ENCODE assay signal across 16 cellular contexts in genomic region chr3:17420668-17421067, GRCh38.
A peak's percentile ranks its signal among the peaks of the same experiment; 100 is the strongest.
DNase-seq lines count a peak whose midpoint lies in the region; ATAC-seq and TF ChIP-seq lines count a peak whose summit lies in the region.
"Had no signal": no experiment of that assay in that cellular context is flagged by ENCODE, and none has a peak within 500 bp of the region (broad histone marks: within the 10 kb centered on the region; RNA-seq: fewer than 3 reads in every experiment).

No MANE protein-coding gene starts in this region.

- no peaks in the 10 kb centered on the region for H3K36me3 Mint-ChIP-seq in activated CD4-positive, alpha-beta T cell treated with anti-CD3 and anti-CD28 coated beads, Interleukin-2, amount 10 ng/mL, durations not matched to agents 24 days and 14 days (ENCODE audit: low read depth)

- no peak for TF ChIP-seq CTCF in coronary artery (IDR thresholded peaks at IDR 0.05)
- TF ChIP-seq CTCF in right atrium auricular region (IDR thresholded peaks at IDR 0.05): no peak
- TF ChIP-seq CTCF in ovary (IDR thresholded peaks at IDR 0.05): no peak

- H3K27ac ChIP-seq in coronary artery (no peak overlapping the region), right atrium auricular region (no peak overlapping the region), ovary (no peak overlapping the region)
- H3K27ac ChIP-seq: esophagus squamous epithelium had no signal

- peak; percentile 84 for ATAC-seq in left lobe of liver
- ATAC-seq: HCT116, SK-N-SH treated with all-trans-retinoic acid at 6 μM for 48 hours had no signal

- H3K4me1 Mint-ChIP-seq in activated CD4-positive, alpha-beta T cell treated with anti-CD3 and anti-CD28 coated beads, Interleukin-2, amount 10 ng/mL, durations not matched to agents 24 days and 14 days: no peaks in the 10 kb centered on the region
- H3K4me1 Mint-ChIP-seq: memory B cell, neural crest cell had no signal

- H3K4me1 ChIP-seq in right atrium auricular region (no peaks in the 10 kb centered on the region), ovary (ENCODE audit: insufficient read depth) (peaks cover 1% of the 10 kb centered on the region)
- H3K4me1 ChIP-seq: esophagus squamous epithelium had no signal

- H3K27me3 ChIP-seq in right atrium auricular region (no peaks in the 10 kb centered on the region), ovary (no peaks in the 10 kb centered on the region)
- H3K27me3 ChIP-seq: esophagus squamous epithelium had no signal

- H3K36me3 ChIP-seq in right atrium auricular region: no peaks in the 10 kb centered on the region
- no peaks in the 10 kb centered on the region for H3K36me3 ChIP-seq in ovary
- H3K36me3 ChIP-seq: esophagus squamous epithelium had no signal

- no peak for TF ChIP-seq EP300 in ovary (IDR thresholded peaks at IDR 0.05)

- no peaks in the 10 kb centered on the region for H3K27me3 Mint-ChIP-seq in activated CD4-positive, alpha-beta T cell treated with anti-CD3 and anti-CD28 coated beads, Interleukin-2, amount 10 ng/mL, durations not matched to agents 24 days and 14 days
- H3K27me3 Mint-ChIP-seq: memory B cell had no signal

- H3K9me3 ChIP-seq in right atrium auricular region (no peaks in the 10 kb centered on the region), ovary (no peaks in the 10 kb centered on the region)
- H3K9me3 ChIP-seq: esophagus squamous epithelium had no signal

- peak; percentile 8 for DNase-seq in EH (ENCODE audit: low read depth)
- DNase-seq in NCI-H1092 (lab: John Stamatoyannopoulos, UW): peak; percentile 7
- DNase-seq in SHP77 treated with DMSO at 0.1 percent for 48 hours (lab: John Stamatoyannopoulos, UW): peak; percentile 5
- no peak for DNase-seq in left lobe of liver (ENCODE audit: low spot score)
- DNase-seq in activated CD4-positive, alpha-beta T cell treated with anti-CD3 and anti-CD28 coated beads, Interleukin-2, amount 10 ng/mL, durations not matched to agents 24 days and 14 days: no peak
- no peak for DNase-seq in coronary artery (ENCODE audit: low spot score)
- DNase-seq in right atrium auricular region (ENCODE audit: low spot score): no peak
- no peak for DNase-seq in ovary
- DNase-seq: activated CD4-positive, alpha-beta T cell treated with anti-CD3 and anti-CD28 coated beads for 1 hour; esophagus squamous epithelium; NCI-H1694 treated with DMSO at 0.1 percent for 48 hours; NCI-H82 had no signal

- no peak overlapping the region for H3K4me3 Mint-ChIP-seq in activated CD4-positive, alpha-beta T cell treated with anti-CD3 and anti-CD28 coated beads, Interleukin-2, amount 10 ng/mL, durations not matched to agents 24 days and 14 days
- H3K4me3 Mint-ChIP-seq: memory B cell, neural crest cell had no signal

- no peaks in the 10 kb centered on the region for H3K9me3 Mint-ChIP-seq in activated CD4-positive, alpha-beta T cell treated with anti-CD3 and anti-CD28 coated beads, Interleukin-2, amount 10 ng/mL, durations not matched to agents 24 days and 14 days
- H3K9me3 Mint-ChIP-seq: memory B cell had no signal

- H3K27ac Mint-ChIP-seq in activated CD4-positive, alpha-beta T cell treated with anti-CD3 and anti-CD28 coated beads, Interleukin-2, amount 10 ng/mL, durations not matched to agents 24 days and 14 days: no peak overlapping the region
- H3K27ac Mint-ChIP-seq: memory B cell had no signal

- 78 to 90% (median 85%) methylated on average over 1 of the region's 1 CpG for WGBS in ovary, 3 donors

- TF ChIP-seq POLR2A in ovary (IDR thresholded peaks at IDR 0.05): no peak

- H3K4me3 ChIP-seq in coronary artery (no peak overlapping the region), right atrium auricular region (no peak overlapping the region), ovary (no peak overlapping the region)
- H3K4me3 ChIP-seq: esophagus squamous epithelium had no signal

- intact Hi-C loops in activated CD4-positive, alpha-beta T cell treated with anti-CD3 and anti-CD28 coated beads, Interleukin-2, amount 10 ng/mL, durations not matched to agents 24 days and 14 days (cut with micrococcal nuclease): no loop called here
- intact Hi-C loops in ovary (cut with DNase I): no loop called here

Comparison
In these comparisons a context has a peak if more than half of its experiments do, and no peak if none do; other contexts are left out.
1. DNase-seq: peak in EH (single experiment), NCI-H1092 (single experiment) and SHP77 treated with DMSO at 0.1 percent for 48 hours (single experiment); none in left lobe of liver (single experiment), activated CD4-positive, alpha-beta T cell treated with anti-CD3 and anti-CD28 coated beads, Interleukin-2, amount 10 ng/mL, durations not matched to agents 24 days and 14 days (single experiment), coronary artery (single experiment), right atrium auricular region (single experiment) and ovary (0 of 5).